17 cellular contexts compared by ENCODE assay signal in the genomic region with DNA sequence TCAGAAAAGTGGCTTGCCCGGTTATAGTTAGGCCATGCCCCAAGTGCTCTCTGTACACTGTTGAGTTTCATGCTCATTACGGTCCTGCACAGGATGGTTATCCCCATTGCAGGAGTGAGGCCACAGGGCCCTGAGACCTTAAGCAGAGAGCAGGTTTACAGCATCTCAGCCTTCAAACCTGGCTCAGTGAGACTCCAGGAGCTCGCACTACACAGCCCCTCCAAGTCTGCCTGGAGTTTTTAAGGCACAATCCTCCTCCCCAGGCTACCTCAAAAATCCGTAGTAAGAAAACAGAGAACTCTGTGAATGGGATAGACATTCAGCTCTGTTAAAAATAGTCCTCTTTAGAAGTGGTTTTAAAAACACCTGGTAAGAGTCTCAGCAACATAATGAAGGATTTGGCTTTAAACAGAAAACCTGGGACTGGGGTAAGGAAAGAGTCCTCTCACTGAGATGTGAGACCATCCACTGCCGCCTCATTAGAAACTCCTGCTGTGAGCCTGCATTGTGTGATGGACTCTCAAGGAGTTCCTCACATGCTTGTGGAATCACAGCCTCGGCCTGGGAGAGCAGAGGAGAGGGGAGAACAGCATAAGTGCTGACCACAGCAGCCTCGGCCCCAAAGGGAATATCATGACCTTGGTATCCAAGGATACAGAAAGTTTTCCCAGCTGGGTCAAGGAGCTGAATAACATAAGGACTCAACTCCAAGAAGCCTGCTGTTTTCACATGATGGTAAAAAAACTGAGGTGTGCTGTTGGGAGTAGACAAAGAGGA.
DNase-seq lines count a peak whose midpoint lies in the region; ATAC-seq and TF ChIP-seq lines count a peak whose summit lies in the region.
"Had no signal": no experiment of that assay in that cellular context is flagged by ENCODE, and none has a peak within 500 bp of the region (broad histone marks: within the 10 kb centered on the region; RNA-seq: fewer than 3 reads in every experiment).

No MANE protein-coding gene starts in this region.

- no peak for ATAC-seq in GM21786 (IDR thresholded peaks at IDR 0.05; ENCODE audit: unreplicated experiment)
- ATAC-seq: HCT116 had no signal

- peaks cover 2% of the 10 kb centered on the region for H3K36me3 Mint-ChIP-seq in activated CD4-positive, alpha-beta T cell treated with anti-CD3 and anti-CD28 coated beads, Interleukin-2, amount 10 ng/mL, durations not matched to agents 24 days and 14 days (ENCODE audit: low read depth)
- H3K36me3 Mint-ChIP-seq in activated T-helper 2 cell treated with anti-CD3 and anti-CD28 coated beads, Interferon-gamma antibody, Interleukin-2, Interleukin-4, amounts not matched to agents 10 μg/mL and 5 μg/mL and 100 μg/mL, durations not matched to agents 14 hours and 24 hours and 36 hours (ENCODE audit: low read depth): no peaks in the 10 kb centered on the region

- H3K9me3 Mint-ChIP-seq in activated CD4-positive, alpha-beta T cell treated with anti-CD3 and anti-CD28 coated beads, Interleukin-2, amount 10 ng/mL, durations not matched to agents 24 days and 14 days: no peaks in the 10 kb centered on the region
- H3K9me3 Mint-ChIP-seq in activated T-helper 2 cell treated with anti-CD3 and anti-CD28 coated beads, Interferon-gamma antibody, Interleukin-2, Interleukin-4, amounts not matched to agents 10 μg/mL and 5 μg/mL and 100 μg/mL, durations not matched to agents 14 hours and 24 hours and 36 hours: no peaks in the 10 kb centered on the region

- H3K4ac ChIP-seq in mesendoderm (ENCODE audit: low read depth, low read length): no peak overlapping the region

- peaks cover 5% of the 10 kb centered on the region for H3K4me1 ChIP-seq in mesendoderm (ENCODE audit: control insufficient read depth, low read depth, low read length)
- H3K4me1 ChIP-seq in testis: no peaks in the 10 kb centered on the region
- H3K4me1 ChIP-seq: SJCRH30, uterus had no signal

- H2BK120ac ChIP-seq in mesendoderm (ENCODE audit: low read depth, low read length): no peak overlapping the region

- no peak overlapping the region for H3K27ac Mint-ChIP-seq in activated CD4-positive, alpha-beta T cell treated with anti-CD3 and anti-CD28 coated beads, Interleukin-2, amount 10 ng/mL, durations not matched to agents 24 days and 14 days
- no peak overlapping the region for H3K27ac Mint-ChIP-seq in activated T-helper 2 cell treated with anti-CD3 and anti-CD28 coated beads, Interferon-gamma antibody, Interleukin-2, Interleukin-4, amounts not matched to agents 10 μg/mL and 5 μg/mL and 100 μg/mL, durations not matched to agents 14 hours and 24 hours and 36 hours

- no peak overlapping the region for H2BK5ac ChIP-seq in mesendoderm (ENCODE audit: low read length)

- no peak for TF ChIP-seq POLR2A in testis (IDR thresholded peaks at IDR 0.05)

- H2AK5ac ChIP-seq in mesendoderm (ENCODE audit: low read length): no peak overlapping the region

- H3K4me3 Mint-ChIP-seq in activated CD4-positive, alpha-beta T cell treated with anti-CD3 and anti-CD28 coated beads, Interleukin-2, amount 10 ng/mL, durations not matched to agents 24 days and 14 days: no peak overlapping the region
- H3K4me3 Mint-ChIP-seq in activated T-helper 2 cell treated with anti-CD3 and anti-CD28 coated beads, Interferon-gamma antibody, Interleukin-2, Interleukin-4, amounts not matched to agents 10 μg/mL and 5 μg/mL and 100 μg/mL, durations not matched to agents 14 hours and 24 hours and 36 hours (ENCODE audit: low read depth): no peak overlapping the region

- H3K4me1 Mint-ChIP-seq in activated CD4-positive, alpha-beta T cell treated with anti-CD3 and anti-CD28 coated beads, Interleukin-2, amount 10 ng/mL, durations not matched to agents 24 days and 14 days: no peaks in the 10 kb centered on the region
- H3K4me1 Mint-ChIP-seq in activated T-helper 2 cell treated with anti-CD3 and anti-CD28 coated beads, Interferon-gamma antibody, Interleukin-2, Interleukin-4, amounts not matched to agents 10 μg/mL and 5 μg/mL and 100 μg/mL, durations not matched to agents 14 hours and 24 hours and 36 hours (ENCODE audit: low read depth): no peaks in the 10 kb centered on the region

- no peak overlapping the region for H4K8ac ChIP-seq in mesendoderm (ENCODE audit: low read depth, low read length)

- no peak overlapping the region for H3K4me3 ChIP-seq in fibroblast of mammary gland (ENCODE audit: control insufficient read depth, low read depth, low read length)
- H3K4me3 ChIP-seq in mesendoderm (ENCODE audit: low read length): no peak overlapping the region
- no peak overlapping the region for H3K4me3 ChIP-seq in testis
- H3K4me3 ChIP-seq: SJCRH30, uterus had no signal

- TF ChIP-seq CTCF in fibroblast of mammary gland (conservative IDR thresholded peaks at IDR 0.05; ENCODE audit: control insufficient read depth, insufficient read depth, low read depth, low read length) (no peak), testis (IDR thresholded peaks at IDR 0.05) (no peak)

- no peak overlapping the region for H4K5ac ChIP-seq in mesendoderm (ENCODE audit: low read length)

- H3K56ac ChIP-seq in mesendoderm (ENCODE audit: low read length): no peak overlapping the region

- H3K9ac ChIP-seq in mesendoderm (ENCODE audit: low read length): no peak overlapping the region

- no peak overlapping the region for H2BK15ac ChIP-seq in mesendoderm (replicated peaks; ENCODE audit: low read depth)

- no peaks in the 10 kb centered on the region for H3K79me1 ChIP-seq in mesendoderm (ENCODE audit: low read length)

- H3K36me3 ChIP-seq in mesendoderm (ENCODE audit: control insufficient read depth, insufficient read depth, low read length) (no peaks in the 10 kb centered on the region), testis (ENCODE audit: low read depth, missing control alignments) (no peaks in the 10 kb centered on the region)
- H3K36me3 ChIP-seq: uterus had no signal

- peak; percentile 45 for DNase-seq in activated CD4-positive, alpha-beta T cell treated with anti-CD3 and anti-CD28 coated beads, Interleukin-2, amount 10 ng/mL, durations not matched to agents 24 days and 14 days
- DNase-seq in activated CD4-positive, alpha-beta T cell treated with anti-CD3 and anti-CD28 coated beads, Interleukin-2, amount 50 U/mL, for 48 hours: no peak
- DNase-seq in fibroblast of mammary gland (ENCODE audit: low read depth): peak; percentile 72
- DNase-seq in mesendoderm: peak; percentile 97
- DNase-seq in testis: peak; percentile 69
- no peak for DNase-seq in UCSD-AML1 (lab: John Stamatoyannopoulos, UW; ENCODE audit: unreplicated experiment)
- no peak for DNase-seq in activated T-helper 2 cell treated with anti-CD3 and anti-CD28 coated beads, Interferon-gamma antibody, Interleukin-2, Interleukin-4, amounts not matched to agents 10 μg/mL and 5 μg/mL and 100 μg/mL, durations not matched to agents 14 hours and 24 hours and 36 hours (ENCODE audit: low spot score)
- DNase-seq: activated CD8-positive, alpha-beta memory T cell treated with anti-CD3 and anti-CD28 coated beads, Interleukin-2, amount 50 U/mL, for 48 hours; amniotic stem cell; DMS 273 treated with DMSO at 0.1 percent for 48 hours; MV-4-11; NCI-H774; SJCRH30; stimulated activated CD4-positive, alpha-beta T cell treated with anti-CD3 and anti-CD28 coated beads, Interleukin-15, amount 100 ng/mL, for 24 hours; uterus had no signal

- peak overlapping the region; percentile 47 for H3K27ac ChIP-seq in mesendoderm (ENCODE audit: low read depth, low read length)
- peak overlapping the region; percentile 4 to 19 for H3K27ac ChIP-seq in testis
- H3K27ac ChIP-seq: SJCRH30 had no signal

- H3K23ac ChIP-seq in mesendoderm (ENCODE audit: low read length): no peak overlapping the region

- no peak overlapping the region for H3K4me2 ChIP-seq in mesendoderm (ENCODE audit: low read length)

- no peak overlapping the region for H3K18ac ChIP-seq in mesendoderm (ENCODE audit: low read length)

- H3K27me3 ChIP-seq in mesendoderm (ENCODE audit: insufficient read depth, low read length, poor library complexity): no peaks in the 10 kb centered on the region
- no peaks in the 10 kb centered on the region for H3K27me3 ChIP-seq in testis
- H3K27me3 ChIP-seq: SJCRH30, uterus had no signal

- H3K27me3 Mint-ChIP-seq in activated CD4-positive, alpha-beta T cell treated with anti-CD3 and anti-CD28 coated beads, Interleukin-2, amount 10 ng/mL, durations not matched to agents 24 days and 14 days: no peaks in the 10 kb centered on the region
- no peaks in the 10 kb centered on the region for H3K27me3 Mint-ChIP-seq in activated T-helper 2 cell treated with anti-CD3 and anti-CD28 coated beads, Interferon-gamma antibody, Interleukin-2, Interleukin-4, amounts not matched to agents 10 μg/mL and 5 μg/mL and 100 μg/mL, durations not matched to agents 14 hours and 24 hours and 36 hours (ENCODE audit: low read depth)

- H3K9me3 ChIP-seq in testis: no peaks in the 10 kb centered on the region
- H3K9me3 ChIP-seq: SJCRH30, uterus had no signal

- no CpG with 5 or more reads among the region's 7 CpGs for WGBS in mesendoderm (ENCODE audit: extremely low coverage, insufficient coverage, low lambda C conversion rate)
- WGBS in testis, 2 donors: 49 to 56% methylated on average over 7 of the region's 7 CpGs

- no peaks in the 10 kb centered on the region for H3K79me2 ChIP-seq in mesendoderm (ENCODE audit: control insufficient read depth, insufficient read depth, low read length)

- intact Hi-C loops in activated CD4-positive, alpha-beta T cell treated with anti-CD3 and anti-CD28 coated beads, Interleukin-2, amount 10 ng/mL, durations not matched to agents 24 days and 14 days (cut with micrococcal nuclease): no loop called here
- intact Hi-C loops in testis (cut with DNase I; ENCODE audit: low total_unique reads): no loop called here
- intact Hi-C loops in activated T-helper 2 cell treated with anti-CD3 and anti-CD28 coated beads, Interferon-gamma antibody, Interleukin-2, Interleukin-4, amounts not matched to agents 10 μg/mL and 5 μg/mL and 100 μg/mL, durations not matched to agents 14 hours and 24 hours and 36 hours (cut with micrococcal nuclease): no loop called here

Comparison
In these comparisons a context has a peak if more than half of its experiments do, and no peak if none do; other contexts are left out.
1. DNase-seq: peak in activated CD4-positive, alpha-beta T cell treated with anti-CD3 and anti-CD28 coated beads, Interleukin-2, amount 10 ng/mL, durations not matched to agents 24 days and 14 days (single experiment), fibroblast of mammary gland (single experiment), mesendoderm (single experiment) and testis (single experiment); none in activated CD4-positive, alpha-beta T cell treated with anti-CD3 and anti-CD28 coated beads, Interleukin-2, amount 50 U/mL, for 48 hours (0 of 2), UCSD-AML1 (single experiment) and activated T-helper 2 cell treated with anti-CD3 and anti-CD28 coated beads, Interferon-gamma antibody, Interleukin-2, Interleukin-4, amounts not matched to agents 10 μg/mL and 5 μg/mL and 100 μg/mL, durations not matched to agents 14 hours and 24 hours and 36 hours (single experiment).